9 cellular contexts compared by ENCODE assay signal in genomic region chr19:41218615-41219507, GRCh38. TPM values are rescaled to one million over a fixed set of nuclear protein-coding genes. Genes with fewer than 3 reads are reported as not detected.
A peak's percentile ranks its signal among the peaks of the same experiment; 100 is the strongest.
DNase-seq lines count a peak whose midpoint lies in the region; ATAC-seq and TF ChIP-seq lines count a peak whose summit lies in the region.
"Had no signal": no experiment of that assay in that cellular context is flagged by ENCODE, and none has a peak within 500 bp of the region (broad histone marks: within the 10 kb centered on the region; RNA-seq: fewer than 3 reads in every experiment).

AXL (plus strand) TSS chr19:41219223; CDS start chr19:41219393, 170 bp downstream.

- no peak within 1 kb of the TSS for H3K4me3 Mint-ChIP-seq in effector memory CD8-positive, alpha-beta T cell
- H3K4me3 Mint-ChIP-seq: central memory CD8-positive, alpha-beta T cell had no signal

- H3K9me3 ChIP-seq in Peyer's patch (no peaks in the 10 kb centered on the region), esophagus muscularis mucosa (no peaks in the 10 kb centered on the region), mesodermal cell (ENCODE audit: control insufficient read depth, low read length) (no peaks in the 10 kb centered on the region)

- H3K27ac ChIP-seq in Peyer's patch (peak within 1 kb of the TSS; percentile 74 to 93 (median 86)), esophagus muscularis mucosa (replicated peaks in 1 of 4) (peak within 1 kb of the TSS; percentile 89 to 97 (median 92)), mesodermal cell (ENCODE audit: low read depth, low read length, severe bottlenecking) (peak within 1 kb of the TSS; percentile 90), urinary bladder (ENCODE audit: low read depth) (peak within 1 kb of the TSS; percentile 94)

- H3K4me1 Mint-ChIP-seq in effector memory CD8-positive, alpha-beta T cell (ENCODE audit: low read depth in 2 of 2), result peaks cover 1 to 3% of the 10 kb centered on the region in 2 donors

- 0% methylated on average over 7 of the region's 32 CpGs for WGBS in esophagus muscularis mucosa
- WGBS in mesodermal cell (ENCODE audit: insufficient coverage in 2 of 2), 2 experiments, result 0 to 6% methylated on average over 16 to 26 of the region's 32 CpGs
- 3% methylated on average over 32 of the region's 32 CpGs for WGBS in urinary bladder

- no peaks in the 10 kb centered on the region for H3K36me3 ChIP-seq in Peyer's patch
- peaks cover 0 to 19% (median 4%) of the 10 kb centered on the region in 4 donors for H3K36me3 ChIP-seq in esophagus muscularis mucosa
- H3K36me3 ChIP-seq in mesodermal cell (ENCODE audit: control insufficient read depth, insufficient read depth, low read length), result peaks cover 29% of the 10 kb centered on the region
- H3K36me3 ChIP-seq in urinary bladder (ENCODE audit: insufficient read depth), result no peaks in the 10 kb centered on the region

- TF ChIP-seq POLR2A in Peyer's patch (IDR thresholded peaks at IDR 0.05) (peak in 1 of 2 donors; percentile 9), esophagus muscularis mucosa (IDR thresholded peaks at IDR 0.05; ENCODE audit: low read depth) (peak; percentile 54), GM18505 (IDR thresholded peaks at IDR 0.05; ENCODE audit: borderline replicate concordance, extremely low read depth, insufficient read depth, insufficient read length) (no peak)

- DNase-seq in Ammon's horn (ENCODE audit: low spot score) (peak; percentile 74), Peyer's patch (peak; percentile 25 to 71 (median 61)), esophagus muscularis mucosa (ENCODE audit: extremely low spot score) (peak; percentile 94)
- no peak for DNase-seq in effector memory CD8-positive, alpha-beta T cell

- TF ChIP-seq EP300 in esophagus muscularis mucosa (IDR thresholded peaks at IDR 0.05), result peak; percentile 61

- H3K27me3 ChIP-seq in Peyer's patch (no peaks in the 10 kb centered on the region), esophagus muscularis mucosa (no peaks in the 10 kb centered on the region)

- no peak for ATAC-seq in GM18505 (IDR thresholded peaks at IDR 0.05; ENCODE audit: unreplicated experiment)
- ATAC-seq in effector memory CD8-positive, alpha-beta T cell (replicated peaks), result no peak
- ATAC-seq in GM18502 (IDR thresholded peaks at IDR 0.05; ENCODE audit: poor library complexity, unreplicated experiment), result no peak

- H3K36me3 Mint-ChIP-seq in effector memory CD8-positive, alpha-beta T cell (ENCODE audit: insufficient read depth), result no peaks in the 10 kb centered on the region

- H3K4me3 ChIP-seq in Peyer's patch (peak within 1 kb of the TSS; percentile 39 to 60 (median 48)), esophagus muscularis mucosa (peak within 1 kb of the TSS; percentile 62 to 95 (median 73)), mesodermal cell (ENCODE audit: extremely low read depth, insufficient read depth, low read length, poor library complexity, severe bottlenecking) (peak within 1 kb of the TSS; percentile 94), urinary bladder (ENCODE audit: low read depth, low read length) (peak within 1 kb of the TSS; percentile 70)

- H3K27ac Mint-ChIP-seq in effector memory CD8-positive, alpha-beta T cell, result peak within 1 kb of the TSS in 1 of 2 donors; percentile 32

- intact Hi-C loops in esophagus muscularis mucosa (cut with DNase I), result no loop called here

- H3K4me1 ChIP-seq in Peyer's patch (peaks cover 0 to 4% (median 2%) of the 10 kb centered on the region in 4 donors), esophagus muscularis mucosa (peaks cover 3 to 54% (median 48%) of the 10 kb centered on the region in 4 donors), mesodermal cell (ENCODE audit: control insufficient read depth, insufficient read depth, low read length, poor library complexity, severe bottlenecking) (peaks cover 49% of the 10 kb centered on the region), urinary bladder (ENCODE audit: insufficient read depth) (no peaks in the 10 kb centered on the region)

- TF ChIP-seq CTCF in Peyer's patch (IDR thresholded peaks at IDR 0.05), result no peak
- no peak for TF ChIP-seq CTCF in esophagus muscularis mucosa (IDR thresholded peaks at IDR 0.05)

- peaks cover 69 to 77% of the 10 kb centered on the region in 2 donors for H3K27me3 Mint-ChIP-seq in effector memory CD8-positive, alpha-beta T cell

- no peaks in the 10 kb centered on the region for H3K9me3 Mint-ChIP-seq in effector memory CD8-positive, alpha-beta T cell
- H3K9me3 Mint-ChIP-seq: central memory CD8-positive, alpha-beta T cell had no signal

RNA-seq across cellular contexts. Expression of gene AXL, which starts in this region (rescaled TPM):
- total RNA-seq in Peyer's patch (10 to 100 TPM in 3 of 4 donors, 1 to 10 TPM in 1; 7.2 to 46.2 (median 24.2) TPM), esophagus muscularis mucosa (100 to 1,000 TPM; 112 to 243 (median 172) TPM), urinary bladder (53.7 TPM)
- polyA plus RNA-seq in mesodermal cell (2013, experiment 1 of 2), result 88.9 TPM
- polyA plus RNA-seq in mesodermal cell (2013, experiment 2 of 2), result 83.4 TPM
- 55.0 TPM for polyA plus RNA-seq in urinary bladder

Comparison
In these comparisons a context has a peak if more than half of its experiments do, and no peak if none do; other contexts are left out.
1. DNase-seq: peak in Ammon's horn (single experiment), Peyer's patch (3 of 3) and esophagus muscularis mucosa (single experiment); none in effector memory CD8-positive, alpha-beta T cell (0 of 3).
2. Peak in every context shown above with its lines, with median percentiles within 50 percentile points of each other: H3K27ac ChIP-seq and H3K4me3 ChIP-seq.